ENCODE assay signal across 12 cellular contexts in the genomic region with DNA sequence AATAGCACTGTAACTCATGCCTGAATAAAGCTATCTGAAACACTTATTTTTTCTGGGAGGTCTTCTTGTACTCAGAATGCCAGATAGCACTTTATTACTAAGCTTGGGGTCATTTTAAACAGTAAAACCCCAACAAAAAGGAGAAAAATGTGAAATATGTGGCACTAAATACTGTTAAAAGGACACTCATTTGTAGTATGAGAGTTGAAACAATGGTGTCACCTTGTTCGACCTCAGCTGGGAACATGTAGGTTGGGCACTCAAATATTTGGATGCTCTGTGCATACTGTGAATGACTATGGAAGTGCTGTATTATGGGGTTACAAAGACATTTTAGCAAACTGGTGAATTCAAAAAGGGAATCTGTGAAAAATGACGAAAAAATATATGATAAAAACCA. TPM values are rescaled to one million over a fixed set of nuclear protein-coding genes. Genes with fewer than 3 reads are reported as not detected.
DNase-seq lines count a peak whose midpoint lies in the region; ATAC-seq and TF ChIP-seq lines count a peak whose summit lies in the region.
"Had no signal": no experiment of that assay in that cellular context is flagged by ENCODE, and none has a peak within 500 bp of the region (broad histone marks: within the 10 kb centered on the region; RNA-seq: fewer than 3 reads in every experiment).

No MANE protein-coding gene starts in this region.

- H3K4ac ChIP-seq in mesendoderm (ENCODE audit: low read depth, low read length) = no peak overlapping the region

- H3K36me3 ChIP-seq in adipocyte (ENCODE audit: control insufficient read depth, insufficient read depth, low read length, severe bottlenecking) (peaks cover 14% of the 10 kb centered on the region), mesendoderm (ENCODE audit: control insufficient read depth, insufficient read depth, low read length) (no peaks in the 10 kb centered on the region), PC-9 (ENCODE audit: low read depth) (peaks cover 6% of the 10 kb centered on the region; the same call in 1 of the 2 replicates)

- H3K4me3 ChIP-seq in adipocyte (ENCODE audit: low read length) = no peak overlapping the region
- no peak overlapping the region for H3K4me3 ChIP-seq in mesendoderm (ENCODE audit: low read length)
- no peak overlapping the region for H3K4me3 ChIP-seq in PC-9

- CTCF ChIA-PET in PC-9 (lab: Charles Lee) = interaction anchor here (0.7 kb wide), 1 partner anchor 82 kb away, joined by 6 read pairs; no protein-coding TSS in a partner anchor

- H2AK5ac ChIP-seq in mesendoderm (ENCODE audit: low read length) = no peak overlapping the region

- POLR2A ChIA-PET in PC-9 (lab: Charles Lee; ENCODE audit: unreplicated experiment) = no interaction called here

- H2BK120ac ChIP-seq in mesendoderm (ENCODE audit: low read depth, low read length) = no peak overlapping the region

- no peaks in the 10 kb centered on the region for H3F3A ChIP-seq in PC-9 (ENCODE audit: insufficient read depth, low read depth)

- peaks cover 17% of the 10 kb centered on the region for H3K4me1 ChIP-seq in adipocyte (ENCODE audit: control insufficient read depth, insufficient read depth, low read length)
- H3K4me1 ChIP-seq in mesendoderm (ENCODE audit: control insufficient read depth, low read depth, low read length) = no peaks in the 10 kb centered on the region
- no peaks in the 10 kb centered on the region for H3K4me1 ChIP-seq in PC-9 (replicated peaks; ENCODE audit: insufficient read depth)

- H3K79me2 ChIP-seq in mesendoderm (ENCODE audit: control insufficient read depth, insufficient read depth, low read length) = no peaks in the 10 kb centered on the region
- no peaks in the 10 kb centered on the region for H3K79me2 ChIP-seq in PC-9 (ENCODE audit: low read depth)

- no peaks in the 10 kb centered on the region for H3K9me2 ChIP-seq in PC-9 (ENCODE audit: insufficient read depth)

- H3K9me3 ChIP-seq in adipocyte (ENCODE audit: control insufficient read depth, low read length) = no peaks in the 10 kb centered on the region
- no peaks in the 10 kb centered on the region for H3K9me3 ChIP-seq in PC-9 (ENCODE audit: insufficient read depth, low read depth)
- H3K9me3 ChIP-seq: Caco-2 had no signal

- no peak overlapping the region for H3K18ac ChIP-seq in mesendoderm (ENCODE audit: low read length)

- H2BK15ac ChIP-seq in mesendoderm (replicated peaks; ENCODE audit: low read depth) = no peak overlapping the region

- ATAC-seq in left lobe of liver = peak; percentile 53

- H3K4me2 ChIP-seq in mesendoderm (ENCODE audit: low read length) (no peak overlapping the region), PC-9 (no peak overlapping the region)

- no peaks in the 10 kb centered on the region for H4K20me1 ChIP-seq in PC-9 (ENCODE audit: insufficient read depth)

- H3K9ac ChIP-seq in adipocyte (ENCODE audit: low read length) (peak overlapping the region; percentile 28), mesendoderm (ENCODE audit: low read length) (no peak overlapping the region)

- H4K5ac ChIP-seq in mesendoderm (ENCODE audit: low read length) = no peak overlapping the region

- H4K8ac ChIP-seq in mesendoderm (ENCODE audit: low read depth, low read length) = no peak overlapping the region

- no peak overlapping the region for H3K23ac ChIP-seq in mesendoderm (ENCODE audit: low read length)

- H3K27me3 ChIP-seq in adipocyte (replicated peaks; ENCODE audit: control insufficient read depth, insufficient read depth, low read length) = no peaks in the 10 kb centered on the region
- no peaks in the 10 kb centered on the region for H3K27me3 ChIP-seq in mesendoderm (ENCODE audit: insufficient read depth, low read length, poor library complexity)
- no peaks in the 10 kb centered on the region for H3K27me3 ChIP-seq in PC-9 (ENCODE audit: insufficient read depth, low read depth)

- no TSS peak for BruUV-seq in PC-9 (replicated peaks; lab: Mats Ljungman, UMichigan)

- H3K79me1 ChIP-seq in mesendoderm (ENCODE audit: low read length) = no peaks in the 10 kb centered on the region

- no peak for TF ChIP-seq CTCF in PC-9 (conservative IDR thresholded peaks at IDR 0.05)

- intact Hi-C loops in PC-9 (cut with micrococcal nuclease; ENCODE audit: unreplicated experiment) = no loop called here

- no peak overlapping the region for H2AFZ ChIP-seq in PC-9

- H3K27ac ChIP-seq in mesendoderm (ENCODE audit: low read depth, low read length) (no peak overlapping the region), PC-9 (no peak overlapping the region)

- H2BK5ac ChIP-seq in mesendoderm (ENCODE audit: low read length) = no peak overlapping the region

- no CpG with 5 or more reads among the region's 2 CpGs for WGBS in mesendoderm (ENCODE audit: extremely low coverage, insufficient coverage, low lambda C conversion rate)

- peak; percentile 6 for DNase-seq in EH (ENCODE audit: low read depth)
- DNase-seq in adipocyte (ENCODE audit: low read depth) = no peak
- no peak for DNase-seq in left lobe of liver (ENCODE audit: low spot score)
- DNase-seq in mesendoderm = peak; percentile 43
- DNase-seq in GF-D8 (lab: John Stamatoyannopoulos, UW) = no peak
- no peak for DNase-seq in SKM-1 (lab: John Stamatoyannopoulos, UW; ENCODE audit: unreplicated experiment)
- DNase-seq in PC-9 = no peak
- DNase-seq in activated gamma-delta T cell (lab: John Stamatoyannopoulos, UW) = no peak
- DNase-seq: Caco-2; CD8-positive, alpha-beta memory T cell; DND-41; IMR-90 had no signal

- no peak overlapping the region for H3K56ac ChIP-seq in mesendoderm (ENCODE audit: low read length)

RNA-seq across cellular contexts. Expression of a gene that starts 53.9 kb away (rescaled TPM):
- total RNA-seq in left lobe of liver = 105 TPM
- 135 TPM for polyA plus RNA-seq in mesendoderm (2013, experiment 1 of 2)
- 136 TPM for polyA plus RNA-seq in mesendoderm (2013, experiment 2 of 2)
- total RNA-seq in PC-9 (2021) = 137 and 142 TPM in 2 replicates

RNA-seq across cellular contexts. Expression of a gene that starts 54.4 kb away (rescaled TPM):
- total RNA-seq in left lobe of liver (15.6 TPM), PC-9 (2021) (35.0 and 37.0 TPM in 2 replicates)
- 11.9 TPM for polyA plus RNA-seq in mesendoderm (2013, experiment 1 of 2)
- polyA plus RNA-seq in mesendoderm (2013, experiment 2 of 2) = 12.1 TPM

Comparison
In these comparisons a context has a peak if more than half of its experiments do, and no peak if none do; other contexts are left out.
1. DNase-seq: peak in EH (single experiment) and mesendoderm (single experiment); none in adipocyte (single experiment), left lobe of liver (single experiment), GF-D8 (single experiment), SKM-1 (single experiment), PC-9 (0 of 2) and activated gamma-delta T cell (single experiment).